ENCODE assay signal across 22 cellular contexts in genomic region chrX:104211187-104211586, GRCh38. TPM values are rescaled to one million over a fixed set of nuclear protein-coding genes. Genes with fewer than 3 reads are reported as not detected.
DNase-seq lines count a peak whose midpoint lies in the region; ATAC-seq and TF ChIP-seq lines count a peak whose summit lies in the region.
"Had no signal": no experiment of that assay in that cellular context is flagged by ENCODE, and none has a peak within 500 bp of the region (broad histone marks: within the 10 kb centered on the region; RNA-seq: fewer than 3 reads in every experiment).

No MANE protein-coding gene starts in this region.

- no peaks in the 10 kb centered on the region for H3K36me3 ChIP-seq in right lobe of liver
- H3K36me3 ChIP-seq: BE2C; BLaER1 treated with 17β-estradiol and CSF1 and Interleukin-3, amounts not matched to agents 10 nM and 100 nM; HAP-1 had no signal

- TF ChIP-seq POLR2A in right lobe of liver (IDR thresholded peaks at IDR 0.05), result no peak

- intact Hi-C loops in right lobe of liver (cut with DNase I), result no loop called here

- 30% methylated on average over 5 of the region's 5 CpGs for WGBS in right lobe of liver (ENCODE audit: insufficient coverage, low coverage, low lambda C conversion rate, missing lambda C conversion rate)

- in situ Hi-C loops in GM13977 (cut with MboI; ENCODE audit: low pct_unique_long_range_greater_than_20kb, low sequenced_read_pairs, unreplicated experiment), result no loop called here

- no peak for TF ChIP-seq CTCF in right lobe of liver (IDR thresholded peaks at IDR 0.05)
- no peak for TF ChIP-seq CTCF in GM13977 (IDR thresholded peaks at IDR 0.05; ENCODE audit: extremely low read depth, insufficient read depth, missing control alignments)

- H3K27ac ChIP-seq in right lobe of liver, result no peak overlapping the region
- H3K27ac ChIP-seq: A549; BLaER1 treated with 17β-estradiol and CSF1 and Interleukin-3, amounts not matched to agents 10 nM and 100 nM had no signal

- H3K4me3 ChIP-seq in right lobe of liver, result no peak overlapping the region
- H3K4me3 ChIP-seq: A549; BLaER1 treated with 17β-estradiol and CSF1 and Interleukin-3, amounts not matched to agents 10 nM and 100 nM; GM12878; HAP-1 had no signal

- no peaks in the 10 kb centered on the region for H3K27me3 ChIP-seq in right lobe of liver
- H3K27me3 ChIP-seq: BE2C; BLaER1 treated with 17β-estradiol and CSF1 and Interleukin-3, amounts not matched to agents 10 nM and 100 nM had no signal

- DNase-seq in HuH-7.5 (ENCODE audit: low spot score) (peak; percentile 3), left lobe of liver (ENCODE audit: low spot score) (no peak), right lobe of liver (no peak), SIG-M5 (lab: John Stamatoyannopoulos, UW) (no peak), GM13977 (ENCODE audit: low spot score) (no peak)
- no peak for DNase-seq in activated CD4-positive, alpha-beta T cell treated with anti-CD3 and anti-CD28 coated beads for 4 hours
- DNase-seq: 8988T; ACHN; AML-193; BE2C; CD4-positive, alpha-beta T cell; CD8-positive, alpha-beta memory T cell; DMS 273 treated with DMSO at 0.1 percent for 48 hours; DMS79; EL; GDM1; GOT3; HFFc6 had no signal

- no peaks in the 10 kb centered on the region for H3K4me1 ChIP-seq in right lobe of liver
- H3K4me1 ChIP-seq: A549; BE2C; BLaER1 treated with 17β-estradiol and CSF1 and Interleukin-3, amounts not matched to agents 10 nM and 100 nM; HAP-1 had no signal

- ATAC-seq in left lobe of liver (peak; percentile 79), right lobe of liver (peak; percentile 48 to 71 (median 64))
- ATAC-seq: A549, GM12878 had no signal

- no peaks in the 10 kb centered on the region for H3K9me3 ChIP-seq in right lobe of liver
- H3K9me3 ChIP-seq: A549; BE2C; BLaER1 treated with 17β-estradiol and CSF1 and Interleukin-3, amounts not matched to agents 10 nM and 100 nM; HAP-1 had no signal

RNA-seq across cellular contexts. Expression of gene ESX1, which starts 43.5 kb away (rescaled TPM):
- total RNA-seq in left lobe of liver, result not detected
- not detected for total RNA-seq in right lobe of liver
- total RNA-seq: CD4-positive, alpha-beta T cell; CD8-positive, alpha-beta memory T cell; GM12878; HFFc6 had no signal

RNA-seq across cellular contexts. Expression of gene FAM199X, which starts 44.9 kb away (rescaled TPM):
- total RNA-seq in left lobe of liver (5.9 TPM), right lobe of liver (10 to 100 TPM in 1 of 6 experiments, 1 to 10 TPM in 5; 6.3 to 11.3 (median 7.7) TPM)

RNA-seq across cellular contexts. Expression of gene SLC25A53, which starts 54.4 kb away (rescaled TPM):
- 4.3 TPM for total RNA-seq in left lobe of liver
- 1 to 10 TPM; 2.2 to 4.1 (median 3.2) TPM for total RNA-seq in right lobe of liver
